In genomic region chr2:173151671-173152398, GRCh38 we compare ENCODE assay signal across 9 cellular contexts.
DNase-seq lines count a peak whose midpoint lies in the region; ATAC-seq and TF ChIP-seq lines count a peak whose summit lies in the region.
"Had no signal": no experiment of that assay in that cellular context is flagged by ENCODE, and none has a peak within 500 bp of the region (broad histone marks: within the 10 kb centered on the region; RNA-seq: fewer than 3 reads in every experiment).

No MANE protein-coding gene starts in this region.

- H3K36me3 ChIP-seq in mesenchymal stem cell (ENCODE audit: control insufficient read depth in 1 of 2, insufficient read depth in 2 of 2, low read depth in 1 of 2, low read length in 2 of 2): peaks cover 4 to 7% of the 10 kb centered on the region in 2 experiments

- peaks cover 4% of the 10 kb centered on the region for H3K4me1 Mint-ChIP-seq in mesothelial cell of epicardium

- no peak overlapping the region for H3K4me3 Mint-ChIP-seq in mesothelial cell of epicardium
- H3K4me3 Mint-ChIP-seq: H9 had no signal

- no peak overlapping the region for H4K91ac ChIP-seq in mesenchymal stem cell (ENCODE audit: low read length)

- no peak overlapping the region for H2BK5ac ChIP-seq in mesenchymal stem cell (ENCODE audit: low read depth, low read length, poor library complexity, severe bottlenecking)

- CTCF ChIA-PET in RWPE1 (lab: Yijun Ruan, JAX): interaction anchor here (0.6 to 0.7 kb wide), 2 partner anchors 74 to 1189 kb away, joined by 3 read pairs; no protein-coding TSS in a partner anchor

- H3K27ac Mint-ChIP-seq in mesothelial cell of epicardium: no peak overlapping the region
- H3K27ac Mint-ChIP-seq: H9 had no signal

- H3K9me3 Mint-ChIP-seq in mesothelial cell of epicardium: peaks cover 21% of the 10 kb centered on the region

- H3K27me3 Mint-ChIP-seq in mesothelial cell of epicardium (ENCODE audit: low read depth): no peaks in the 10 kb centered on the region

- H3K4me2 ChIP-seq in mesenchymal stem cell (ENCODE audit: low read length, poor library complexity, severe bottlenecking): no peak overlapping the region

- TF ChIP-seq CTCF in RWPE1 (conservative IDR thresholded peaks at IDR 0.05; ENCODE audit: low read depth): no peak
- no peak for TF ChIP-seq CTCF in mesothelial cell of epicardium (IDR thresholded peaks at IDR 0.05; ENCODE audit: unreplicated experiment)
- no peak for TF ChIP-seq CTCF in GM20000 (IDR thresholded peaks at IDR 0.05; ENCODE audit: extremely low read depth, missing control alignments)

- H3K23ac ChIP-seq in mesenchymal stem cell (ENCODE audit: low read length in 2 of 2): no peak overlapping the region

- POLR2A ChIA-PET in RWPE1 (lab: Yijun Ruan, JAX; ENCODE audit: low non-redundant PET): interaction anchor here (0.6 kb wide), 2 partner anchors 30 to 53 kb away, joined by 3 to 7 read pairs; no protein-coding TSS in a partner anchor

- DNase-seq in RWPE1 (ENCODE audit: low spot score) (peak; percentile 75), mesenchymal stem cell (peak; percentile 73), mesothelial cell of epicardium (ENCODE audit: low spot score in 2 of 2, unreplicated experiment in 2 of 2) (no peak), GM20000 (ENCODE audit: low spot score) (no peak)
- no peak for DNase-seq in stimulated activated CD4-positive, alpha-beta T cell treated with anti-CD3 and anti-CD28 coated beads, Interleukin-2, amount 100 ng/mL, for 48 hours
- DNase-seq: H9 had no signal

- H2BK12ac ChIP-seq in mesenchymal stem cell (ENCODE audit: low read length in 2 of 2): no peak overlapping the region

- no peak overlapping the region for H3K14ac ChIP-seq in mesenchymal stem cell (ENCODE audit: low read length in 2 of 2)

- ATAC-seq in GM18508 (IDR thresholded peaks at IDR 0.05; ENCODE audit: insufficient read depth, unreplicated experiment): peak; percentile 39
- peak; percentile 75 for ATAC-seq in HG02852 (IDR thresholded peaks at IDR 0.05; ENCODE audit: unreplicated experiment)
- no peak for ATAC-seq in HG02970 (IDR thresholded peaks at IDR 0.05; ENCODE audit: low FRiP score, unreplicated experiment)

- no peak overlapping the region for H3K4me3 ChIP-seq in mesenchymal stem cell (ENCODE audit: insufficient read depth in 1 of 2, low read depth in 1 of 2, low read length in 2 of 2)

- H3K4me1 ChIP-seq in mesenchymal stem cell (ENCODE audit: control insufficient read depth, insufficient read depth, low read depth, low read length): no peaks in the 10 kb centered on the region

- no peak overlapping the region for H2BK120ac ChIP-seq in mesenchymal stem cell (ENCODE audit: low read depth, low read length)

- no peak overlapping the region for H3K4ac ChIP-seq in mesenchymal stem cell (ENCODE audit: low read depth in 1 of 2, low read length in 2 of 2)

- no peaks in the 10 kb centered on the region for H3K27me3 ChIP-seq in mesenchymal stem cell (ENCODE audit: control insufficient read depth in 1 of 2, insufficient read depth in 1 of 2, low read length in 2 of 2)

- H3K18ac ChIP-seq in mesenchymal stem cell (ENCODE audit: low read depth in 1 of 2, low read length in 2 of 2): no peak overlapping the region

- H2AK5ac ChIP-seq in mesenchymal stem cell (ENCODE audit: low read length, severe bottlenecking): no peak overlapping the region

- no peak overlapping the region for H4K8ac ChIP-seq in mesenchymal stem cell (ENCODE audit: low read length)

- H3K9ac ChIP-seq in mesenchymal stem cell (ENCODE audit: low read length): peak overlapping the region; percentile 29

- H3K9me3 ChIP-seq in mesenchymal stem cell (ENCODE audit: control insufficient read depth, low read length): peaks cover 7% of the 10 kb centered on the region

- H3K36me3 Mint-ChIP-seq in mesothelial cell of epicardium: peaks cover 20% of the 10 kb centered on the region

- H2BK15ac ChIP-seq in mesenchymal stem cell (ENCODE audit: low read depth, poor library complexity, severe bottlenecking): no peak overlapping the region

- no peak overlapping the region for H2AFZ ChIP-seq in mesenchymal stem cell (ENCODE audit: low read depth, low read length)

- 8% methylated on average over 3 of the region's 3 CpGs for WGBS in mesenchymal stem cell

- H3K27ac ChIP-seq in RWPE1 (no peak overlapping the region), mesenchymal stem cell (ENCODE audit: low read length, poor library complexity, severe bottlenecking) (peak overlapping the region; percentile 60)

- H3K79me1 ChIP-seq in mesenchymal stem cell (replicated peaks; ENCODE audit: low read length, poor library complexity, severe bottlenecking): peaks cover 14% of the 10 kb centered on the region

Comparison
In these comparisons a context has a peak if more than half of its experiments do, and no peak if none do; other contexts are left out.
1. DNase-seq: peak in RWPE1 (single experiment) and mesenchymal stem cell (single experiment); none in mesothelial cell of epicardium (0 of 2), GM20000 (single experiment) and stimulated activated CD4-positive, alpha-beta T cell treated with anti-CD3 and anti-CD28 coated beads, Interleukin-2, amount 100 ng/mL, for 48 hours (0 of 2).